ENCODE assay signal across 1 cellular context in the genomic region with DNA sequence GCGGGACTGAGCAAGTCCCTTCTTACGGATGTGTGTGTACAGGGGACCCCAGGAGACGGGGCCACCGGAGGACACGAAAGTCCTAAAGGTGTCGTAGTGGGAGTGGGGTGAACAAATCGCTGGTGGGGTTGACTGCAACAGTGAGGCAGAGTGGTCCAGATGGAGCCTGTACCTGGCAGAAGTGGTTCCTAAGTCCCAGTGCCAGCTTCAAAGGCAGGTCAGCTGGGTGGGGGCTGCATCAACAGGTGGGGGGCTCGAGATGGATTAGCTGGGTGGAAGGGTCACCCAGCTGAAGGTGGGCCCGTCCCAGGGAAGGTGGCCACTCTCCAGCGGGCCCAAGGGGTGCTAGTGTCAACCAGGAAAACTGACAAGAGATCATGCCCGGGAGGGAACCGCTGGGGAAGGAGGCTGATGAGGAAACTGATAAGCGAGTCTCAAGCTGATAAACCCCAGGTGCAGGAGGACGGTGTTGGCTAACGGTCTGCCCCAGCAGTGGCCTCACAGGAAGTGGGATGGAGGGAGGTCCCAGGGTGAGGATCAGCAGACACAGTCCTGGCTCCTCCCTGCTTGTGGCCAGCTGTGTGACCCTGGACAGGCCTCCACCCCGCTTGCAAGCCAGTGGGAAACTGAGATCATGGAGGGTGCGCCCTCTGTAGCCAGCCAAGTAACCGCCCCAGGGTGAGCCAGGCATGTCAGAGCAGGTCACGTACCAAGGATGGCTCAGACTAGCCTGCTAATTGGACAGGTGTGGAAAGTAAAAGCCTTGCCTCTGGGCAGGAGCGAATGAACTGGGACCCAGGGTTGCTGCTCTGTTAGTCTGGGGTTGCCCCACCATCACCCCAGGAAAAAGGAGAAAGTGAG.
TF ChIP-seq lines count a peak whose summit lies in the region.

No MANE protein-coding gene starts in this region.

TF ChIP-seq in IMR-90, 13 proteins besides CTCF, POLR2A, EP300 and RAD21:
- no peak for TF ChIP-seq CEBPB (IDR thresholded peaks at IDR 0.05; ENCODE audit: low read depth, low read length)
- TF ChIP-seq MAZ (IDR thresholded peaks at IDR 0.05; ENCODE audit: borderline replicate concordance, low read depth, low read length), result peak; percentile 53; the same call in 1 of the 2 replicates
